Comparison of ENCODE assay signal across 21 cellular contexts in genomic region chr7:50723888-50724287, GRCh38. TPM values are rescaled to one million over a fixed set of nuclear protein-coding genes. Genes with fewer than 3 reads are reported as not detected.
DNase-seq lines count a peak whose midpoint lies in the region; ATAC-seq and TF ChIP-seq lines count a peak whose summit lies in the region.
"Had no signal": no experiment of that assay in that cellular context is flagged by ENCODE, and none has a peak within 500 bp of the region (broad histone marks: within the 10 kb centered on the region; RNA-seq: fewer than 3 reads in every experiment).

No MANE protein-coding gene starts in this region.

- intact Hi-C loops in natural killer cell (cut with micrococcal nuclease): no loop called here
- intact Hi-C loops in spleen (cut with DNase I; ENCODE audit: low total_unique reads): no loop called here

- H3K27me3 Mint-ChIP-seq in natural killer cell treated with Interleukin-12 subunit alpha and Interleukin-12 subunit beta and Interleukin-15 and Interleukin-18, amount 100 ng/mL, for 72 hours: peaks cover 4% of the 10 kb centered on the region in 2 donors
- H3K27me3 Mint-ChIP-seq in natural killer cell (ENCODE audit: low read depth in 2 of 2): peaks cover 0 to 2% of the 10 kb centered on the region in 2 donors
- peaks cover 5% of the 10 kb centered on the region for H3K27me3 Mint-ChIP-seq in endothelial cell (ENCODE audit: unreplicated experiment)

- no peak for TF ChIP-seq CTCF in natural killer cell (IDR thresholded peaks at IDR 0.05)
- no peak for TF ChIP-seq CTCF in endothelial cell (IDR thresholded peaks at IDR 0.05; ENCODE audit: unreplicated experiment)
- no peak for TF ChIP-seq CTCF in spleen (IDR thresholded peaks at IDR 0.05 in 8 of 11, conservative IDR thresholded peaks at IDR 0.05 in 3 of 11)
- no peak for TF ChIP-seq CTCF in MM.1S (IDR thresholded peaks at IDR 0.05; ENCODE audit: low read length)

- WGBS in spleen, 5 donors: 61 to 78% (median 70%) methylated on average over 9 of the region's 9 CpGs

- H3F3A ChIP-seq in MM.1S (ENCODE audit: insufficient read depth, low read length): no peaks in the 10 kb centered on the region

- H3K79me2 ChIP-seq in MM.1S (ENCODE audit: low read length): no peaks in the 10 kb centered on the region

- no peak overlapping the region for H3K27ac Mint-ChIP-seq in natural killer cell treated with Interleukin-12 subunit alpha and Interleukin-12 subunit beta and Interleukin-15 and Interleukin-18, amount 100 ng/mL, for 72 hours
- H3K27ac Mint-ChIP-seq in natural killer cell: no peak overlapping the region
- H3K27ac Mint-ChIP-seq in endothelial cell (ENCODE audit: unreplicated experiment): peak overlapping the region; percentile 93
- H3K27ac Mint-ChIP-seq: B cell had no signal

- peaks cover 0 to 2% of the 10 kb centered on the region in 2 donors for H3K4me1 Mint-ChIP-seq in natural killer cell treated with Interleukin-12 subunit alpha and Interleukin-12 subunit beta and Interleukin-15 and Interleukin-18, amount 100 ng/mL, for 72 hours (ENCODE audit: low read depth in 2 of 2)
- H3K4me1 Mint-ChIP-seq in natural killer cell (peaks cover 0 to 5% of the 10 kb centered on the region in 2 donors), endothelial cell (ENCODE audit: unreplicated experiment) (peaks cover 69% of the 10 kb centered on the region)
- H3K4me1 Mint-ChIP-seq: B cell had no signal

- no peaks in the 10 kb centered on the region for H3K36me3 ChIP-seq in spleen
- no peaks in the 10 kb centered on the region for H3K36me3 ChIP-seq in MM.1S (replicated peaks; ENCODE audit: insufficient read depth, low read length)
- H3K36me3 ChIP-seq: SJCRH30 had no signal

- H3K9ac ChIP-seq in MM.1S (ENCODE audit: low read length): no peak overlapping the region

- no peak overlapping the region for H3K4me2 ChIP-seq in MM.1S (ENCODE audit: low read depth, low read length)

- H3K4me3 ChIP-seq in spleen (no peak overlapping the region), MM.1S (ENCODE audit: low read length) (no peak overlapping the region)
- H3K4me3 ChIP-seq: SJCRH30 had no signal

- no peaks in the 10 kb centered on the region for H3K36me3 Mint-ChIP-seq in natural killer cell treated with Interleukin-12 subunit alpha and Interleukin-12 subunit beta and Interleukin-15 and Interleukin-18, amount 100 ng/mL, for 72 hours
- no peaks in the 10 kb centered on the region for H3K36me3 Mint-ChIP-seq in natural killer cell
- peaks cover 20% of the 10 kb centered on the region for H3K36me3 Mint-ChIP-seq in endothelial cell (ENCODE audit: low read depth, unreplicated experiment)

- ATAC-seq in natural killer cell treated with Interleukin-12 subunit alpha and Interleukin-12 subunit beta and Interleukin-15 and Interleukin-18, amount 100 ng/mL, for 72 hours: peak; percentile 39 to 46
- ATAC-seq in natural killer cell (no peak), GM18520 (IDR thresholded peaks at IDR 0.05; ENCODE audit: unreplicated experiment) (no peak)

- no peak overlapping the region for H2AFZ ChIP-seq in MM.1S (ENCODE audit: low read length)

- H3K27ac ChIP-seq in spleen (peak overlapping the region in 6 of 8 donors; percentile 67 to 93 (median 78)), MM.1S (ENCODE audit: low read length) (no peak overlapping the region)
- H3K27ac ChIP-seq: HL-60, SJCRH30 had no signal

- H3K4me1 ChIP-seq in spleen (peaks cover 6 to 92% (median 52%) of the 10 kb centered on the region in 6 donors), MM.1S (ENCODE audit: low read length) (no peaks in the 10 kb centered on the region)
- H3K4me1 ChIP-seq: SJCRH30 had no signal

- no peaks in the 10 kb centered on the region for H3K9me2 ChIP-seq in MM.1S (replicated peaks; ENCODE audit: insufficient read depth, low read length)

- H3K9me3 ChIP-seq in spleen (no peaks in the 10 kb centered on the region), MM.1S (replicated peaks; ENCODE audit: insufficient read depth, low read length) (no peaks in the 10 kb centered on the region)
- H3K9me3 ChIP-seq: Caco-2, SJCRH30 had no signal

- H3K4me3 Mint-ChIP-seq in natural killer cell treated with Interleukin-12 subunit alpha and Interleukin-12 subunit beta and Interleukin-15 and Interleukin-18, amount 100 ng/mL, for 72 hours: no peak overlapping the region
- H3K4me3 Mint-ChIP-seq in natural killer cell (no peak overlapping the region), endothelial cell (ENCODE audit: unreplicated experiment) (peak overlapping the region; percentile 77)
- H3K4me3 Mint-ChIP-seq: B cell had no signal

- H3K27me3 ChIP-seq in spleen (replicated peaks in 1 of 7): peaks cover 0 to 4% (median 0%) of the 10 kb centered on the region in 7 donors
- H3K27me3 ChIP-seq in MM.1S (replicated peaks; ENCODE audit: insufficient read depth, low read length): no peaks in the 10 kb centered on the region

- no peaks in the 10 kb centered on the region for H4K20me1 ChIP-seq in MM.1S (ENCODE audit: insufficient read depth, low read length)

- no peak for TF ChIP-seq POLR2A in spleen (IDR thresholded peaks at IDR 0.05)

- DNase-seq in natural killer cell treated with Interleukin-12 subunit alpha and Interleukin-12 subunit beta and Interleukin-15 and Interleukin-18, amount 100 ng/mL, for 72 hours (ENCODE audit: low spot score): no peak
- DNase-seq in natural killer cell (no peak), endothelial cell (ENCODE audit: low spot score) (no peak), spleen (no peak), MM.1S (no peak)
- DNase-seq in stimulated activated CD8-positive, alpha-beta memory T cell treated with anti-CD3 and anti-CD28 coated beads, Interleukin-4, amount 100 ng/mL, for 48 hours: no peak
- DNase-seq: Caco-2; CD4-positive, alpha-beta memory T cell; DMS 273 treated with DMSO at 0.1 percent for 48 hours; DND-41; GOT3; HCEC 1CT; NCI-H1105; NCI-H1694 treated with DMSO at 0.1 percent for 48 hours; NCI-H2081 treated with DMSO at 0.1 percent for 48 hours; NCI-H2171 treated with DMSO at 0.1 percent for 48 hours; NCI-H524 treated with DMSO at 0.1 percent for 48 hours; SJCRH30 had no signal

- H3K9me3 Mint-ChIP-seq in natural killer cell treated with Interleukin-12 subunit alpha and Interleukin-12 subunit beta and Interleukin-15 and Interleukin-18, amount 100 ng/mL, for 72 hours: no peaks in the 10 kb centered on the region
- H3K9me3 Mint-ChIP-seq in natural killer cell (no peaks in the 10 kb centered on the region), endothelial cell (ENCODE audit: unreplicated experiment) (no peaks in the 10 kb centered on the region)
- H3K9me3 Mint-ChIP-seq: CD4-positive, alpha-beta memory T cell had no signal

RNA-seq across cellular contexts. Expression of gene GRB10, which starts 58.8 kb away (rescaled TPM):
- total RNA-seq in natural killer cell treated with Interleukin-12 subunit alpha and Interleukin-12 subunit beta and Interleukin-15 and Interleukin-18, amount 100 ng/mL, for 72 hours: 1 to 10 TPM in 1 of 2 donors, under 1 TPM in 1; 0.48 to 2.5 TPM
- total RNA-seq in natural killer cell: 10 to 100 TPM in 1 of 3 donors, 1 to 10 TPM in 1, under 1 TPM in 1; 0.16 to 24.4 (median 1.4) TPM
- total RNA-seq in endothelial cell (ENCODE audit: unreplicated experiment): 164 TPM
- total RNA-seq in spleen: 100 to 1,000 TPM in 6 of 7 donors, 10 to 100 TPM in 1; 80.4 to 159 (median 130) TPM
- polyA plus RNA-seq in spleen: 10 to 100 TPM; 11.3 to 31.1 (median 23.2) TPM
- total RNA-seq: B cell had no signal

Comparison
In these comparisons a context has a peak if more than half of its experiments do, and no peak if none do; other contexts are left out.
1. ATAC-seq: peak in natural killer cell treated with Interleukin-12 subunit alpha and Interleukin-12 subunit beta and Interleukin-15 and Interleukin-18, amount 100 ng/mL, for 72 hours (2 of 2); none in natural killer cell (0 of 3) and GM18520 (single experiment).